15 cellular contexts compared by ENCODE assay signal in genomic region chr2:133241231-133241575, GRCh38.
DNase-seq lines count a peak whose midpoint lies in the region; ATAC-seq and TF ChIP-seq lines count a peak whose summit lies in the region.
"Had no signal": no experiment of that assay in that cellular context is flagged by ENCODE, and none has a peak within 500 bp of the region (broad histone marks: within the 10 kb centered on the region; RNA-seq: fewer than 3 reads in every experiment).

No MANE protein-coding gene starts in this region.

- no peaks in the 10 kb centered on the region for H3K9me2 ChIP-seq in MM.1S (replicated peaks; ENCODE audit: insufficient read depth, low read length)

- H3K4me1 ChIP-seq in MM.1S (ENCODE audit: low read length) (no peaks in the 10 kb centered on the region), esophagus squamous epithelium (peaks cover 0 to 5% (median 0%) of the 10 kb centered on the region in 3 donors), SJCRH30 (no peaks in the 10 kb centered on the region)

- H3K9me3 Mint-ChIP-seq in activated CD8-positive, alpha-beta memory T cell treated with anti-CD3 and anti-CD28 coated beads, Interleukin-2, amount 10 ng/mL, durations not matched to agents 7 days and 5 days (ENCODE audit: low read depth): peaks cover 3% of the 10 kb centered on the region
- H3K9me3 Mint-ChIP-seq: activated naive CD4-positive, alpha-beta T cell treated with anti-CD3 and anti-CD28 coated beads for 36 hours had no signal

- no peaks in the 10 kb centered on the region for H3K4me1 Mint-ChIP-seq in activated CD8-positive, alpha-beta memory T cell treated with anti-CD3 and anti-CD28 coated beads, Interleukin-2, amount 10 ng/mL, durations not matched to agents 7 days and 5 days

- H3K36me3 ChIP-seq in MM.1S (replicated peaks; ENCODE audit: insufficient read depth, low read length) (no peaks in the 10 kb centered on the region), esophagus squamous epithelium (no peaks in the 10 kb centered on the region), SJCRH30 (no peaks in the 10 kb centered on the region)

- peak overlapping the region; percentile 50 for H3K4me3 ChIP-seq in AG10803 (ENCODE audit: low read length)
- no peak overlapping the region; the same call in 1 of the 2 replicates for H3K4me3 ChIP-seq in MM.1S (ENCODE audit: low read length)
- peak overlapping the region in 2 of 4 donors; percentile 4 to 19 for H3K4me3 ChIP-seq in esophagus squamous epithelium
- H3K4me3 ChIP-seq in skeletal muscle cell (ENCODE audit: low read depth, low read length): peak overlapping the region; percentile 17
- no peak overlapping the region for H3K4me3 ChIP-seq in SJCRH30

- peak; percentile 75 for DNase-seq in AG10803 (ENCODE audit: low read depth)
- no peak for DNase-seq in MM.1S
- DNase-seq in esophagus squamous epithelium (lab: John Stamatoyannopoulos, UW): no peak
- no peak for DNase-seq in skeletal muscle cell (ENCODE audit: low read depth)
- DNase-seq in NCI-H446 treated with DMSO at 0.1 percent for 48 hours (lab: John Stamatoyannopoulos, UW): no peak
- no peak for DNase-seq in GM20000 (ENCODE audit: low spot score)
- DNase-seq in SJCRH30: no peak
- no peak for DNase-seq in activated CD8-positive, alpha-beta memory T cell treated with anti-CD3 and anti-CD28 coated beads, Interleukin-2, amount 10 ng/mL, durations not matched to agents 7 days and 5 days
- DNase-seq: activated naive CD4-positive, alpha-beta T cell treated with anti-CD3 and anti-CD28 coated beads for 36 hours; cerebellar nuclear complex; islet precursor cell; NCI-H1105 treated with DMSO at 0.1 percent for 48 hours; NCI-H526; stimulated activated naive CD8-positive, alpha-beta T cell treated with anti-CD3 and anti-CD28 coated beads, Interleukin-15, Interleukin-2, amounts not matched to agents 100 U/mL and 50 U/mL, for 24 hours had no signal

- H4K20me1 ChIP-seq in MM.1S (ENCODE audit: insufficient read depth, low read length): no peaks in the 10 kb centered on the region

- no peak overlapping the region for H3K4me3 Mint-ChIP-seq in activated CD8-positive, alpha-beta memory T cell treated with anti-CD3 and anti-CD28 coated beads, Interleukin-2, amount 10 ng/mL, durations not matched to agents 7 days and 5 days
- H3K4me3 Mint-ChIP-seq: activated naive CD4-positive, alpha-beta T cell treated with anti-CD3 and anti-CD28 coated beads for 36 hours had no signal

- H3K27me3 ChIP-seq in MM.1S (replicated peaks; ENCODE audit: insufficient read depth, low read length) (no peaks in the 10 kb centered on the region), esophagus squamous epithelium (no peaks in the 10 kb centered on the region), SJCRH30 (no peaks in the 10 kb centered on the region)

- H3K27me3 Mint-ChIP-seq in activated CD8-positive, alpha-beta memory T cell treated with anti-CD3 and anti-CD28 coated beads, Interleukin-2, amount 10 ng/mL, durations not matched to agents 7 days and 5 days: no peaks in the 10 kb centered on the region

- H2AFZ ChIP-seq in MM.1S (ENCODE audit: low read length): 0 out of 2 replicates have a peak overlapping the region, but pooled peaks have one; percentile 21

- no peaks in the 10 kb centered on the region for H3K79me2 ChIP-seq in MM.1S (ENCODE audit: low read length)

- H3F3A ChIP-seq in MM.1S (ENCODE audit: insufficient read depth, low read length): no peaks in the 10 kb centered on the region

- CTCF ChIA-PET in activated CD8-positive, alpha-beta memory T cell treated with anti-CD3 and anti-CD28 coated beads, Interleukin-2, amount 10 ng/mL, durations not matched to agents 7 days and 5 days (lab: Charles Lee): interaction anchor here (1.2 kb wide), 1 partner anchor 12 kb away, joined by 3 read pairs; no protein-coding TSS in a partner anchor

- H3K9ac ChIP-seq in MM.1S (ENCODE audit: low read length): peak overlapping the region; percentile 2; the same call in 1 of the 2 replicates

- no peak for TF ChIP-seq POLR2A in esophagus squamous epithelium (IDR thresholded peaks at IDR 0.05)

- ATAC-seq in activated CD8-positive, alpha-beta memory T cell treated with anti-CD3 and anti-CD28 coated beads, Interleukin-2, amount 10 ng/mL, durations not matched to agents 7 days and 5 days: no peak
- ATAC-seq: HepG2; stimulated activated naive CD8-positive, alpha-beta T cell treated with anti-CD3 and anti-CD28 coated beads, Interleukin-15, Interleukin-2, amounts not matched to agents 100 U/mL and 50 U/mL, for 24 hours had no signal

- H3K9me3 ChIP-seq in MM.1S (replicated peaks; ENCODE audit: insufficient read depth, low read length): 0 out of 2 replicates have a peak, but pooled peaks cover 2% of the 10 kb centered on the region
- H3K9me3 ChIP-seq in esophagus squamous epithelium: no peaks in the 10 kb centered on the region
- no peaks in the 10 kb centered on the region for H3K9me3 ChIP-seq in SJCRH30 (replicated peaks)

- TF ChIP-seq CTCF in AG10803 (conservative IDR thresholded peaks at IDR 0.05; ENCODE audit: low read length): no peak
- no peak for TF ChIP-seq CTCF in MM.1S (IDR thresholded peaks at IDR 0.05; ENCODE audit: low read length)
- no peak for TF ChIP-seq CTCF in esophagus squamous epithelium (IDR thresholded peaks at IDR 0.05)
- no peak for TF ChIP-seq CTCF in GM20000 (IDR thresholded peaks at IDR 0.05; ENCODE audit: extremely low read depth, missing control alignments)

- H3K36me3 Mint-ChIP-seq in activated CD8-positive, alpha-beta memory T cell treated with anti-CD3 and anti-CD28 coated beads, Interleukin-2, amount 10 ng/mL, durations not matched to agents 7 days and 5 days: no peaks in the 10 kb centered on the region

- intact Hi-C loops in esophagus squamous epithelium (cut with DNase I): no loop called here

- H3K27ac ChIP-seq in MM.1S (ENCODE audit: low read length): no peak overlapping the region
- H3K27ac ChIP-seq in esophagus squamous epithelium: peak overlapping the region in 3 of 4 donors; percentile 2 to 57 (median 23)
- no peak overlapping the region for H3K27ac ChIP-seq in SJCRH30

- 23 to 45% methylated on average over 2 of the region's 2 CpGs for WGBS in esophagus squamous epithelium, 2 donors

- H3K27ac Mint-ChIP-seq in activated CD8-positive, alpha-beta memory T cell treated with anti-CD3 and anti-CD28 coated beads, Interleukin-2, amount 10 ng/mL, durations not matched to agents 7 days and 5 days: no peak overlapping the region
- H3K27ac Mint-ChIP-seq: activated naive CD4-positive, alpha-beta T cell treated with anti-CD3 and anti-CD28 coated beads for 36 hours had no signal

- H3K4me2 ChIP-seq in MM.1S (ENCODE audit: low read depth, low read length): peak overlapping the region; percentile 42; the same call in 1 of the 2 replicates

Comparison
In these comparisons a context has a peak if more than half of its experiments do, and no peak if none do; other contexts are left out.
1. H3K4me3 ChIP-seq: peak in AG10803 (single experiment) and skeletal muscle cell (single experiment); none in MM.1S (single experiment) and SJCRH30 (single experiment).
2. H3K27ac ChIP-seq: peak in esophagus squamous epithelium (3 of 4); none in MM.1S (single experiment) and SJCRH30 (single experiment).